In genomic region chr1:6273380-6273891, GRCh38 we compare ENCODE assay signal across 11 cellular contexts. TPM values are rescaled to one million over a fixed set of nuclear protein-coding genes. Genes with fewer than 3 reads are reported as not detected.
DNase-seq lines count a peak whose midpoint lies in the region; ATAC-seq and TF ChIP-seq lines count a peak whose summit lies in the region.
"Had no signal": no experiment of that assay in that cellular context is flagged by ENCODE, and none has a peak within 500 bp of the region (broad histone marks: within the 10 kb centered on the region; RNA-seq: fewer than 3 reads in every experiment).

No MANE protein-coding gene starts in this region.

- H3K27ac ChIP-seq in duodenal mucosa (ENCODE audit: low read depth, low read length) (no peak overlapping the region), ovary (no peak overlapping the region)
- H3K27ac ChIP-seq: body of pancreas had no signal

- peak overlapping the region; percentile 35 to 38 for H3K9ac ChIP-seq in duodenal mucosa (ENCODE audit: low read depth in 1 of 2, low read length in 2 of 2)

- peak; percentile 80 for DNase-seq in Ammon's horn (ENCODE audit: low spot score)
- DNase-seq in NCI-H2227 (lab: John Stamatoyannopoulos, UW; ENCODE audit: unreplicated experiment), result peak; percentile 32
- DNase-seq in mucosa of descending colon, result no peak
- no peak for DNase-seq in ovary
- no peak for DNase-seq in SHP77 (lab: John Stamatoyannopoulos, UW)
- DNase-seq: body of pancreas, NCI-H345 had no signal

- ATAC-seq in mucosa of descending colon, result peak; percentile 25
- no peak for ATAC-seq in HG02973 (IDR thresholded peaks at IDR 0.05; ENCODE audit: unreplicated experiment)
- ATAC-seq in HG03520 (IDR thresholded peaks at IDR 0.05; ENCODE audit: unreplicated experiment), result no peak
- ATAC-seq: body of pancreas had no signal

- TF ChIP-seq POLR2A in ovary (IDR thresholded peaks at IDR 0.05), result no peak

- no peak for TF ChIP-seq EP300 in ovary (IDR thresholded peaks at IDR 0.05)

- H3K27me3 ChIP-seq in duodenal mucosa (ENCODE audit: control insufficient read depth in 1 of 2, insufficient read depth in 2 of 2, low read length in 2 of 2), result no peaks in the 10 kb centered on the region
- no peaks in the 10 kb centered on the region for H3K27me3 ChIP-seq in ovary
- H3K27me3 ChIP-seq: body of pancreas had no signal

- H3K4me1 ChIP-seq in duodenal mucosa (ENCODE audit: control insufficient read depth in 1 of 2, insufficient read depth in 2 of 2, low read length in 2 of 2) (peaks cover 38% of the 10 kb centered on the region in 2 donors), mucosa of descending colon (ENCODE audit: low read depth) (peaks cover 52% of the 10 kb centered on the region), ovary (ENCODE audit: insufficient read depth) (peaks cover 6% of the 10 kb centered on the region)
- H3K4me1 ChIP-seq: body of pancreas had no signal

- WGBS in ovary, 3 donors, result 83 to 90% (median 88%) methylated on average over 19 of the region's 19 CpGs

- TF ChIP-seq CTCF in mucosa of descending colon (IDR thresholded peaks at IDR 0.05) (no peak), ovary (IDR thresholded peaks at IDR 0.05) (no peak)

- no peak overlapping the region for H3K4me3 ChIP-seq in duodenal mucosa (ENCODE audit: low read depth in 1 of 2, low read length in 2 of 2)
- H3K4me3 ChIP-seq in mucosa of descending colon, result no peak overlapping the region
- no peak overlapping the region for H3K4me3 ChIP-seq in ovary
- H3K4me3 ChIP-seq: body of pancreas had no signal

- intact Hi-C loops in mucosa of descending colon (cut with DNase I, micrococcal nuclease), result no loop called here
- intact Hi-C loops in ovary (cut with DNase I), result no loop called here

- H3K9me3 ChIP-seq in duodenal mucosa (ENCODE audit: control insufficient read depth in 1 of 2, low read length in 2 of 2), result no peaks in the 10 kb centered on the region
- H3K9me3 ChIP-seq in mucosa of descending colon, result no peaks in the 10 kb centered on the region
- no peaks in the 10 kb centered on the region for H3K9me3 ChIP-seq in ovary
- H3K9me3 ChIP-seq: body of pancreas had no signal

- H3K36me3 ChIP-seq in duodenal mucosa (ENCODE audit: control insufficient read depth in 1 of 2, insufficient read depth in 2 of 2, low read length in 2 of 2), result peaks cover 2 to 4% of the 10 kb centered on the region in 2 donors
- H3K36me3 ChIP-seq in mucosa of descending colon (ENCODE audit: low read depth), result no peaks in the 10 kb centered on the region
- no peaks in the 10 kb centered on the region for H3K36me3 ChIP-seq in ovary

RNA-seq across cellular contexts. Expression of gene GPR153, which starts 12.5 kb away (rescaled TPM):
- total RNA-seq in mucosa of descending colon (10 to 100 TPM; 20.2 to 28.3 (median 20.4) TPM), ovary (10 to 100 TPM in 5 of 7 donors, 1 to 10 TPM in 2; 6.0 to 42.0 (median 17.8) TPM)
- polyA plus RNA-seq in ovary, result 10 to 100 TPM in 1 of 2 donors, 1 to 10 TPM in 1; 4.2 to 11.0 TPM

RNA-seq across cellular contexts. Expression of gene HES3, which starts 29.5 kb away (rescaled TPM):
- total RNA-seq in mucosa of descending colon, result not detected
- not detected for total RNA-seq in ovary
- polyA plus RNA-seq in ovary, result not detected
- total RNA-seq: body of pancreas, lower leg skin had no signal

RNA-seq across cellular contexts. Expression of gene ICMT, which starts 37.7 kb away (rescaled TPM):
- total RNA-seq in mucosa of descending colon, result 10 to 100 TPM; 50.4 to 72.3 (median 55.8) TPM
- 10 to 100 TPM; 13.2 to 39.3 (median 29.9) TPM for total RNA-seq in ovary
- 10 to 100 TPM; 14.8 to 57.9 TPM for polyA plus RNA-seq in ovary

Comparison
In these comparisons a context has a peak if more than half of its experiments do, and no peak if none do; other contexts are left out.
1. DNase-seq: peak in Ammon's horn (single experiment) and NCI-H2227 (single experiment); none in mucosa of descending colon (0 of 3), ovary (0 of 5) and SHP77 (0 of 2).